In the genomic region with DNA sequence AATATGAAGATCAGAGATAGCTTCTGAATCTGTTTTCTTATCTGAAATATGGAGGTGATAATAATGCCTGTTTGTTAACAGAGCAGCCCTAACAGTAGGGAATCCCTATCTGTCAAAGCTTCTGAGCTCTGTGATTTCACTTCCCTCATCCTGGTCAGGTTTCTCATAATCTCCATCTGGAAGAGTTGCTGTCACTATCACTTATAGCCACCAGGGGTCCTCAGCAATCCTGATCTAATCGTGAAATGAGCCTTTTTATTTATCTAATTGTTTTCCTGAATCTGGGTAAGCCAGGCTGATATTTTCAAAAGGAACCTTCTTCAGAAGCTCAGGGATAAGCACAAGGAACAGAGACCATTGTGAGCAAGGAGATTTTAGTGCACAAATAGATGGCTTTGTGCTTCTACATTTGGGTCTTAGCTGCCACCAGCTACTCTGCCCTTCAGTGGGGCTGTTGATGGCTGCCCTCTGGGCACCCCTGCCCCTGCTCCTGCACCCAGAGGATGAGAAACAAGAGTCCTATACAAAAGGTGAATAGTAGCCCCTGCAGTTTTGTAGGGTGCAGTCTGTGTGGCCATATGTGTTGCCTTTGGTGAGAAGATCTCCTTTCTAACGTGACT, we compare ENCODE assay signal across 9 cellular contexts.
DNase-seq lines count a peak whose midpoint lies in the region; ATAC-seq and TF ChIP-seq lines count a peak whose summit lies in the region.
"Had no signal": no experiment of that assay in that cellular context is flagged by ENCODE, and none has a peak within 500 bp of the region (broad histone marks: within the 10 kb centered on the region; RNA-seq: fewer than 3 reads in every experiment).

No MANE protein-coding gene starts in this region.

- TF ChIP-seq POLR2A in GM18505 (IDR thresholded peaks at IDR 0.05; ENCODE audit: borderline replicate concordance, extremely low read depth, insufficient read depth, insufficient read length): no peak

- H2AFZ ChIP-seq in parathyroid adenoma: no peak overlapping the region

- H3K4me1 ChIP-seq in parathyroid adenoma: no peaks in the 10 kb centered on the region
- H3K4me1 ChIP-seq: SJSA1 had no signal

- H3K36me3 ChIP-seq in parathyroid adenoma (ENCODE audit: control insufficient read depth, insufficient read depth, low read length): no peaks in the 10 kb centered on the region
- H3K36me3 ChIP-seq: SJSA1 had no signal

- no peaks in the 10 kb centered on the region for H3K79me2 ChIP-seq in parathyroid adenoma

- peak; percentile 90 for ATAC-seq in GM18505 (IDR thresholded peaks at IDR 0.05; ENCODE audit: unreplicated experiment)
- ATAC-seq in HG02884 (IDR thresholded peaks at IDR 0.05; ENCODE audit: unreplicated experiment): peak; percentile 74
- ATAC-seq in HG02571 (IDR thresholded peaks at IDR 0.05; ENCODE audit: unreplicated experiment): no peak

- no peaks in the 10 kb centered on the region for H3K9me3 ChIP-seq in parathyroid adenoma (ENCODE audit: control insufficient read depth, low read length)
- H3K9me3 ChIP-seq: SJSA1 had no signal

- H3K9ac ChIP-seq in parathyroid adenoma: no peak overlapping the region

- H3K27me3 ChIP-seq in parathyroid adenoma (ENCODE audit: control insufficient read depth, insufficient read depth, low read length): no peaks in the 10 kb centered on the region
- H3K27me3 ChIP-seq: SJSA1 had no signal

- peak; percentile 68 for TF ChIP-seq CTCF in C4-2B (conservative IDR thresholded peaks at IDR 0.05)
- peak; percentile 39 for TF ChIP-seq CTCF in parathyroid adenoma (IDR thresholded peaks at IDR 0.05)

- no peak overlapping the region for H3K4me2 ChIP-seq in parathyroid adenoma (ENCODE audit: low read length)

- DNase-seq in NCI-H526 treated with DMSO at 0.1 percent for 48 hours (lab: John Stamatoyannopoulos, UW) (peak; percentile 21), dermis blood vessel endothelial cell (peak; percentile 17), NK-92 (lab: John Stamatoyannopoulos, UW; ENCODE audit: unreplicated experiment) (no peak)

- H3K4me3 ChIP-seq in parathyroid adenoma (ENCODE audit: low read depth, low read length): no peak overlapping the region
- H3K4me3 ChIP-seq: SJSA1 had no signal

- H3K27ac ChIP-seq in C4-2B (no peak overlapping the region), parathyroid adenoma (no peak overlapping the region)
- H3K27ac ChIP-seq: SJSA1 had no signal
